12 cellular contexts compared by ENCODE assay signal in the genomic region with DNA sequence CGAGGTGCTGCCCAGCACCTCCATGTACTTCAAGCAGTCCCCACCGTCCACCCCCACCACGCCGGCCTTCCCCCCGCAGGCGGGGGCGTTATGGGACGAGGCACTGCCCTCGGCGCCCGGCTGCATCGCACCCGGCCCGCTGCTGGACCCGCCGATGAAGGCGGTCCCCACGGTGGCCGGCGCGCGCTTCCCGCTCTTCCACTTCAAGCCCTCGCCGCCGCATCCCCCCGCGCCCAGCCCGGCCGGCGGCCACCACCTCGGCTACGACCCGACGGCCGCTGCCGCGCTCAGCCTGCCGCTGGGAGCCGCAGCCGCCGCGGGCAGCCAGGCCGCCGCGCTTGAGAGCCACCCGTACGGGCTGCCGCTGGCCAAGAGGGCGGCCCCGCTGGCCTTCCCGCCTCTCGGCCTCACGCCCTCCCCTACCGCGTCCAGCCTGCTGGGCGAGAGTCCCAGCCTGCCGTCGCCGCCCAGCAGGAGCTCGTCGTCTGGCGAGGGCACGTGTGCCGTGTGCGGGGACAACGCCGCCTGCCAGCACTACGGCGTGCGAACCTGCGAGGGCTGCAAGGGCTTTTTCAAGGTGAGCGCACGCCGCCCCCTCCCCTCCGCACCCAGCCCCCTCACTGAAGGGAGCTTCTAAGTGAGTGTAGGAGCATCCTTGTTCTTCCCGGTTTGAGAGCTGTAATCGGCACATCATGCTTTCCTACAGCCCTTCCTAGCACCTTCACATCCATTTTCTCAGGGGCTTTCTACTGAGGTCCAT. TPM values are rescaled to one million over a fixed set of nuclear protein-coding genes. Genes with fewer than 3 reads are reported as not detected.
DNase-seq lines count a peak whose midpoint lies in the region; TF ChIP-seq lines count a peak whose summit lies in the region.
"Had no signal": no experiment of that assay in that cellular context is flagged by ENCODE, and none has a peak within 500 bp of the region (broad histone marks: within the 10 kb centered on the region; RNA-seq: fewer than 3 reads in every experiment).

No MANE protein-coding gene starts in this region.

- H3K27me3 Mint-ChIP-seq in brain = peaks cover 86% of the 10 kb centered on the region

- H3K4me1 ChIP-seq in skeletal muscle satellite cell (ENCODE audit: control insufficient read depth, insufficient read depth, low read length) = peaks cover 9% of the 10 kb centered on the region

- peak overlapping the region; percentile 48 for H3K4me2 ChIP-seq in skeletal muscle satellite cell (ENCODE audit: low read length)

- H3K36me3 ChIP-seq in MG63 (no peaks in the 10 kb centered on the region), skeletal muscle satellite cell (ENCODE audit: insufficient read depth, low read length) (no peaks in the 10 kb centered on the region)

- in situ Hi-C loops in ACHN (cut with HindIII; ENCODE audit: low pct_ligation_motif_present, low pct_unique_long_range_greater_than_20kb, low sequenced_read_pairs) = no loop called here

- no peak overlapping the region for H3K9ac ChIP-seq in skeletal muscle satellite cell (ENCODE audit: low read depth, low read length)

- H3K4me3 Mint-ChIP-seq in brain = peak overlapping the region; percentile 35 to 67 (median 59)

- H3K27ac Mint-ChIP-seq in brain = peak overlapping the region in 1 of 5 experiments; percentile 67
- H3K27ac Mint-ChIP-seq: activated CD4-positive, alpha-beta T cell treated with anti-CD3 and anti-CD28 coated beads, Interleukin-2, amount 10 ng/mL, durations not matched to agents 24 days and 14 days had no signal

- no peaks in the 10 kb centered on the region for H3K9me3 ChIP-seq in MG63
- H3K9me3 ChIP-seq in skeletal muscle satellite cell (replicated peaks; ENCODE audit: low read length) = no peaks in the 10 kb centered on the region

- TF ChIP-seq CTCF in brain (conservative IDR thresholded peaks at IDR 0.05) = no peak

- H3K4me1 Mint-ChIP-seq in brain = peaks cover 19% of the 10 kb centered on the region

- DNase-seq in MG63 (peak; percentile 30), iPS-NIHi7 (ENCODE audit: extremely low spot score) (peak; percentile 40), ACHN (no peak), DMS79 (lab: John Stamatoyannopoulos, UW) (no peak), COLO668 (lab: John Stamatoyannopoulos, UW; ENCODE audit: unreplicated experiment) (no peak)
- DNase-seq: activated CD4-positive, alpha-beta T cell treated with anti-CD3 and anti-CD28 coated beads, Interleukin-2, amount 10 ng/mL, durations not matched to agents 24 days and 14 days; CD8-positive, alpha-beta memory T cell; NCI-H1930; stimulated activated CD8-positive, alpha-beta memory T cell treated with anti-CD3 and anti-CD28 coated beads, Interleukin-4, amount 100 ng/mL, for 48 hours had no signal

- peaks cover 0 to 12% (median 4%) of the 10 kb centered on the region in 5 experiments for H3K9me3 Mint-ChIP-seq in brain
- H3K9me3 Mint-ChIP-seq: activated CD4-positive, alpha-beta T cell treated with anti-CD3 and anti-CD28 coated beads, Interleukin-2, amount 10 ng/mL, durations not matched to agents 24 days and 14 days; activated naive CD4-positive, alpha-beta T cell treated with anti-CD3 and anti-CD28 coated beads, Interleukin-2, amount 50 U/mL, for 72 hours; CD8-positive, alpha-beta memory T cell had no signal

- H3K4me3 ChIP-seq in MG63 (no peak overlapping the region), skeletal muscle satellite cell (ENCODE audit: low read length) (peak overlapping the region; percentile 40)

- peaks cover 49% of the 10 kb centered on the region for H3K36me3 Mint-ChIP-seq in brain

- peaks cover 14% of the 10 kb centered on the region for H3K27me3 ChIP-seq in MG63
- peaks cover 55% of the 10 kb centered on the region for H3K27me3 ChIP-seq in skeletal muscle satellite cell (ENCODE audit: control insufficient read depth, insufficient read depth, low read length)

RNA-seq across cellular contexts. Expression of a gene that starts 6.9 kb away (rescaled TPM):
- total RNA-seq in MG63 (2014; rRNA removed; shearing (Covaris generic); ENCODE audit: low replicate concordance) = not detected in 2 replicates
- polyA plus RNA-seq in brain (ENCODE audit: insufficient read depth, low read depth, low replicate concordance) = 1.0 TPM
- total RNA-seq in skeletal muscle satellite cell (2012; rRNA removed) = under 0.01 TPM in 1 of 2 replicates, not detected in the other

Comparison
In these comparisons a context has a peak if more than half of its experiments do, and no peak if none do; other contexts are left out.
1. DNase-seq: peak in MG63 (single experiment) and iPS-NIHi7 (single experiment); none in ACHN (single experiment), DMS79 (single experiment) and COLO668 (single experiment).